In the genomic region with DNA sequence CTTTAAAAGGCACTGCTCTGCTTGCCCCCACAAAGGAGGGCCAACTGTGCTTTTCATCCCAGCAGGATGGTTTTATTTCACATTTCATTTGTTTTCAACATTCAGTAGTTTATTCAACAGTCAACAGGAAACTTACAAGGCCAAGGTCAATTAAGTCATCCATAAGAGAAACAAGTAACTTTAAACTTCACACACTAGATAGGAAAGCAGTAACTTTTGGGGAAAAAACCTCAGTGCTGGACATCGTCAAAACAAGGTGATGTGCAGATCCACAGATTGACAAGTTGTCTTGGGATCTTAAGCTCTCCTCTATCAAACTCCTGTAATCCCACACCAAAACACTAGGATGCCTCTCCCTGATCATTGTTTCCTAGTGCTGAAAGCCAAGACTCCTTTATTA, we compare ENCODE assay signal across 17 cellular contexts. TPM values are rescaled to one million over a fixed set of nuclear protein-coding genes. Genes with fewer than 3 reads are reported as not detected.
DNase-seq lines count a peak whose midpoint lies in the region; ATAC-seq and TF ChIP-seq lines count a peak whose summit lies in the region.
"Had no signal": no experiment of that assay in that cellular context is flagged by ENCODE, and none has a peak within 500 bp of the region (broad histone marks: within the 10 kb centered on the region; RNA-seq: fewer than 3 reads in every experiment).

No MANE protein-coding gene starts in this region.

- peak overlapping the region; percentile 23 for H3K27ac Mint-ChIP-seq in activated naive CD8-positive, alpha-beta T cell treated with anti-CD3 and anti-CD28 coated beads, Interleukin-2, amount 10 ng/mL, durations not matched to agents 7 days and 5 days
- no peak overlapping the region for H3K27ac Mint-ChIP-seq in activated naive CD8-positive, alpha-beta T cell treated with anti-CD3 and anti-CD28 coated beads, Interleukin-2, amount 50 U/mL, for 24 hours
- H3K27ac Mint-ChIP-seq: activated CD8-positive, alpha-beta T cell treated with anti-CD3 and anti-CD28 coated beads, Interleukin-2, amount 10 ng/mL, durations not matched to agents 7 days and 5 days; activated T-helper 2 cell treated with anti-CD3 and anti-CD28 coated beads, Interferon-gamma antibody, Interleukin-2, Interleukin-4, amounts not matched to agents 10 μg/mL and 5 μg/mL and 100 μg/mL, durations not matched to agents 14 hours and 24 hours and 36 hours had no signal

- H3K4me3 Mint-ChIP-seq in activated naive CD8-positive, alpha-beta T cell treated with anti-CD3 and anti-CD28 coated beads, Interleukin-2, amount 10 ng/mL, durations not matched to agents 7 days and 5 days, result no peak overlapping the region
- no peak overlapping the region for H3K4me3 Mint-ChIP-seq in activated naive CD8-positive, alpha-beta T cell treated with anti-CD3 and anti-CD28 coated beads, Interleukin-2, amount 50 U/mL, for 24 hours
- H3K4me3 Mint-ChIP-seq: activated CD8-positive, alpha-beta T cell treated with anti-CD3 and anti-CD28 coated beads, Interleukin-2, amount 10 ng/mL, durations not matched to agents 7 days and 5 days; CD8-positive, alpha-beta memory T cell; natural killer cell had no signal

- no peak for ATAC-seq in activated naive CD8-positive, alpha-beta T cell treated with anti-CD3 and anti-CD28 coated beads, Interleukin-2, amount 10 ng/mL, durations not matched to agents 7 days and 5 days (ENCODE audit: low read depth)
- ATAC-seq in activated naive CD8-positive, alpha-beta T cell treated with anti-CD3 and anti-CD28 coated beads, Interleukin-2, amount 50 U/mL, for 24 hours, result no peak
- no peak for ATAC-seq in right lobe of liver
- ATAC-seq: activated CD8-positive, alpha-beta T cell treated with anti-CD3 and anti-CD28 coated beads, Interleukin-2, amount 10 ng/mL, durations not matched to agents 7 days and 5 days; natural killer cell had no signal

- H3K79me2 ChIP-seq in osteoblast (ENCODE audit: insufficient read depth, low read length) (peaks cover 23% of the 10 kb centered on the region), trophoblast cell (ENCODE audit: control insufficient read depth, insufficient read depth, low read length, poor library complexity) (no peaks in the 10 kb centered on the region)

- H2BK5ac ChIP-seq in trophoblast cell (ENCODE audit: low read depth, low read length, poor library complexity), result no peak overlapping the region

- H3K23ac ChIP-seq in trophoblast cell (ENCODE audit: low read length), result no peak overlapping the region

- H2AFZ ChIP-seq in osteoblast (ENCODE audit: low read length) (no peak overlapping the region), trophoblast cell (ENCODE audit: insufficient read depth, low read length, poor library complexity) (no peak overlapping the region)

- H2BK120ac ChIP-seq in trophoblast cell (ENCODE audit: insufficient read depth, low read length, poor library complexity), result no peak overlapping the region

- peak overlapping the region; percentile 36 to 85 (median 75) for H3K27ac ChIP-seq in right lobe of liver
- no peak overlapping the region for H3K27ac ChIP-seq in osteoblast (ENCODE audit: low read depth, low read length)
- H3K27ac ChIP-seq in trophoblast cell (ENCODE audit: low read depth, low read length), result no peak overlapping the region

- H3K9me3 Mint-ChIP-seq in activated naive CD8-positive, alpha-beta T cell treated with anti-CD3 and anti-CD28 coated beads, Interleukin-2, amount 10 ng/mL, durations not matched to agents 7 days and 5 days, result no peaks in the 10 kb centered on the region
- H3K9me3 Mint-ChIP-seq in activated naive CD8-positive, alpha-beta T cell treated with anti-CD3 and anti-CD28 coated beads, Interleukin-2, amount 50 U/mL, for 24 hours, result no peaks in the 10 kb centered on the region
- H3K9me3 Mint-ChIP-seq: activated T-helper 2 cell treated with anti-CD3 and anti-CD28 coated beads, Interferon-gamma antibody, Interleukin-2, Interleukin-4, amounts not matched to agents 10 μg/mL and 5 μg/mL and 100 μg/mL, durations not matched to agents 14 hours and 24 hours and 36 hours; CD8-positive, alpha-beta memory T cell; natural killer cell had no signal

- H3K27me3 ChIP-seq in adipocyte (replicated peaks; ENCODE audit: control insufficient read depth, insufficient read depth, low read length) (no peaks in the 10 kb centered on the region), right lobe of liver (no peaks in the 10 kb centered on the region), osteoblast (ENCODE audit: insufficient read depth, low read length) (no peaks in the 10 kb centered on the region), trophoblast cell (ENCODE audit: insufficient read depth, low read length) (no peaks in the 10 kb centered on the region)
- H3K27me3 ChIP-seq: esophagus muscularis mucosa had no signal

- TF ChIP-seq POLR2A in right lobe of liver (IDR thresholded peaks at IDR 0.05), result no peak

- H3K27me3 Mint-ChIP-seq in activated naive CD8-positive, alpha-beta T cell treated with anti-CD3 and anti-CD28 coated beads, Interleukin-2, amount 10 ng/mL, durations not matched to agents 7 days and 5 days, result no peaks in the 10 kb centered on the region
- H3K27me3 Mint-ChIP-seq in activated naive CD8-positive, alpha-beta T cell treated with anti-CD3 and anti-CD28 coated beads, Interleukin-2, amount 50 U/mL, for 24 hours, result no peaks in the 10 kb centered on the region
- H3K27me3 Mint-ChIP-seq: CD8-positive, alpha-beta memory T cell had no signal

- H4K20me1 ChIP-seq in osteoblast (ENCODE audit: insufficient read depth, low read length), result no peaks in the 10 kb centered on the region

- H3K14ac ChIP-seq in trophoblast cell (ENCODE audit: low read length), result no peak overlapping the region

- no peak overlapping the region for H4K12ac ChIP-seq in trophoblast cell (ENCODE audit: low read depth, low read length)

- H3K9ac ChIP-seq in adipocyte (ENCODE audit: low read length) (peak overlapping the region; percentile 6), trophoblast cell (ENCODE audit: low read length) (no peak overlapping the region)

- WGBS in right lobe of liver (ENCODE audit: insufficient coverage, low coverage, low lambda C conversion rate, missing lambda C conversion rate), result 45% methylated on average over 1 of the region's 1 CpG
- WGBS in trophoblast cell (ENCODE audit: extremely low coverage, insufficient coverage, insufficient read length), result no CpG with 5 or more reads among the region's 1 CpG

- H4K8ac ChIP-seq in trophoblast cell (ENCODE audit: low read depth, low read length), result no peak overlapping the region

- DNase-seq in activated naive CD8-positive, alpha-beta T cell treated with anti-CD3 and anti-CD28 coated beads, Interleukin-2, amount 10 ng/mL, durations not matched to agents 7 days and 5 days, result no peak
- DNase-seq in activated naive CD8-positive, alpha-beta T cell treated with anti-CD3 and anti-CD28 coated beads, Interleukin-2, amount 50 U/mL, for 24 hours, result no peak
- no peak for DNase-seq in adipocyte (ENCODE audit: low read depth)
- no peak for DNase-seq in right lobe of liver
- DNase-seq in osteoblast (ENCODE audit: insufficient read length, low spot score, missing footprints), result no peak
- DNase-seq in activated naive CD4-positive, alpha-beta T cell (lab: John Stamatoyannopoulos, UW), result no peak
- no peak for DNase-seq in trophoblast cell
- no peak for DNase-seq in NCI-H2196 treated with DMSO at 0.1 percent for 48 hours (lab: John Stamatoyannopoulos, UW; ENCODE audit: unreplicated experiment)
- DNase-seq: activated CD8-positive, alpha-beta T cell treated with anti-CD3 and anti-CD28 coated beads, Interleukin-2, amount 10 ng/mL, durations not matched to agents 7 days and 5 days; CD8-positive, alpha-beta memory T cell; central memory CD4-positive, alpha-beta T cell; natural killer cell; NCI-H69; stimulated activated CD8-positive, alpha-beta memory T cell treated with anti-CD3 and anti-CD28 coated beads, Interleukin-4, amount 100 ng/mL, for 48 hours; T-helper 2 cell had no signal

- H3K4me2 ChIP-seq in osteoblast (ENCODE audit: insufficient read depth, low read length) (no peak overlapping the region), trophoblast cell (ENCODE audit: low read length) (no peak overlapping the region)

- H3K79me1 ChIP-seq in trophoblast cell (ENCODE audit: low read length), result no peaks in the 10 kb centered on the region

- H3K18ac ChIP-seq in trophoblast cell (ENCODE audit: low read length), result no peak overlapping the region

- TF ChIP-seq CTCF in right lobe of liver (IDR thresholded peaks at IDR 0.05) (no peak), osteoblast (IDR thresholded peaks at IDR 0.05; ENCODE audit: extremely low read depth, low read depth, low read length) (no peak)

- H3K4me1 Mint-ChIP-seq in activated naive CD8-positive, alpha-beta T cell treated with anti-CD3 and anti-CD28 coated beads, Interleukin-2, amount 10 ng/mL, durations not matched to agents 7 days and 5 days, result peaks cover 1% of the 10 kb centered on the region
- H3K4me1 Mint-ChIP-seq in activated naive CD8-positive, alpha-beta T cell treated with anti-CD3 and anti-CD28 coated beads, Interleukin-2, amount 50 U/mL, for 24 hours, result no peaks in the 10 kb centered on the region
- H3K4me1 Mint-ChIP-seq: CD8-positive, alpha-beta memory T cell; natural killer cell had no signal

- no peaks in the 10 kb centered on the region for H3K9me3 ChIP-seq in adipocyte (ENCODE audit: control insufficient read depth, low read length)
- H3K9me3 ChIP-seq in right lobe of liver, result no peaks in the 10 kb centered on the region
- no peaks in the 10 kb centered on the region for H3K9me3 ChIP-seq in osteoblast (ENCODE audit: low read depth, low read length)
- no peaks in the 10 kb centered on the region for H3K9me3 ChIP-seq in trophoblast cell (ENCODE audit: insufficient read depth, low read depth, low read length)
- H3K9me3 ChIP-seq: esophagus muscularis mucosa had no signal

- no peak overlapping the region for H4K91ac ChIP-seq in trophoblast cell (ENCODE audit: low read depth, low read length)

- no peak overlapping the region for H3K4ac ChIP-seq in trophoblast cell (ENCODE audit: low read depth, low read length)

- POLR2A ChIA-PET in activated naive CD8-positive, alpha-beta T cell treated with anti-CD3 and anti-CD28 coated beads, Interleukin-2, amount 10 ng/mL, durations not matched to agents 7 days and 5 days (lab: Charles Lee), result interaction anchor here (2.7 kb wide), 1 partner anchor 18 kb away, joined by 8 read pairs; the partner anchor contains the start of gene NFE2L1

- no peak overlapping the region for H2BK12ac ChIP-seq in trophoblast cell (ENCODE audit: low read length)

- H3K36me3 ChIP-seq in adipocyte (ENCODE audit: control insufficient read depth, insufficient read depth, low read length, severe bottlenecking), result peaks cover 46% of the 10 kb centered on the region
- H3K36me3 ChIP-seq in right lobe of liver, result peaks cover 5 to 21% (median 10%) of the 10 kb centered on the region in 4 donors
- peaks cover 50% of the 10 kb centered on the region for H3K36me3 ChIP-seq in osteoblast (ENCODE audit: insufficient read depth, low read length)
- H3K36me3 ChIP-seq in trophoblast cell (ENCODE audit: control insufficient read depth in 1 of 2, insufficient read depth in 2 of 2, low read length in 2 of 2), result peaks cover 25 to 38% of the 10 kb centered on the region in 2 experiments

- H3K4me3 ChIP-seq in adipocyte (ENCODE audit: low read length) (no peak overlapping the region), right lobe of liver (no peak overlapping the region), osteoblast (ENCODE audit: insufficient read depth, low read length) (no peak overlapping the region), trophoblast cell (ENCODE audit: low read depth, low read length) (no peak overlapping the region)
- H3K4me3 ChIP-seq: esophagus muscularis mucosa had no signal

- intact Hi-C loops in right lobe of liver (cut with DNase I), result no loop called here

- peaks cover 7% of the 10 kb centered on the region for H3K36me3 Mint-ChIP-seq in activated naive CD8-positive, alpha-beta T cell treated with anti-CD3 and anti-CD28 coated beads, Interleukin-2, amount 10 ng/mL, durations not matched to agents 7 days and 5 days
- peaks cover 39% of the 10 kb centered on the region for H3K36me3 Mint-ChIP-seq in activated naive CD8-positive, alpha-beta T cell treated with anti-CD3 and anti-CD28 coated beads, Interleukin-2, amount 50 U/mL, for 24 hours (ENCODE audit: low read depth)
- H3K36me3 Mint-ChIP-seq: natural killer cell had no signal

- peaks cover 80% of the 10 kb centered on the region for H3K4me1 ChIP-seq in adipocyte (ENCODE audit: control insufficient read depth, insufficient read depth, low read length)
- H3K4me1 ChIP-seq in right lobe of liver, result peaks cover 0 to 67% (median 31%) of the 10 kb centered on the region in 4 donors
- peaks cover 24% of the 10 kb centered on the region for H3K4me1 ChIP-seq in osteoblast (ENCODE audit: insufficient read depth, low read length)
- no peaks in the 10 kb centered on the region for H3K4me1 ChIP-seq in trophoblast cell (ENCODE audit: control insufficient read depth in 1 of 2, insufficient read depth in 2 of 2, low read length in 2 of 2)

- H2AK5ac ChIP-seq in trophoblast cell (ENCODE audit: low read length), result no peak overlapping the region

RNA-seq across cellular contexts. Expression of gene NFE2L1, which starts 18.5 kb away (rescaled TPM):
- total RNA-seq in activated naive CD8-positive, alpha-beta T cell treated with anti-CD3 and anti-CD28 coated beads, Interleukin-2, amount 10 ng/mL, durations not matched to agents 7 days and 5 days, result 10 to 100 TPM; 62.2 to 63.1 TPM
- total RNA-seq in right lobe of liver (100 to 1,000 TPM in 4 of 6 experiments, 10 to 100 TPM in 2; 63.1 to 156 (median 117) TPM), osteoblast (144 and 165 TPM in 2 replicates)
- 87.8 and 92.2 TPM in 2 replicates for polyA plus RNA-seq in trophoblast cell (2013)

RNA-seq across cellular contexts. Expression of gene COPZ2, which starts 29.1 kb away (rescaled TPM):
- total RNA-seq in activated naive CD8-positive, alpha-beta T cell treated with anti-CD3 and anti-CD28 coated beads, Interleukin-2, amount 10 ng/mL, durations not matched to agents 7 days and 5 days, result 1 to 10 TPM; 6.1 to 8.8 TPM
- total RNA-seq in right lobe of liver (10 to 100 TPM; 18.9 to 26.6 (median 23.8) TPM), osteoblast (117 and 121 TPM in 2 replicates)
- 1.8 and 2.3 TPM in 2 replicates for polyA plus RNA-seq in trophoblast cell (2013)

RNA-seq across cellular contexts. Expression of gene CBX1, which starts 34.6 kb away (rescaled TPM):
- 10 to 100 TPM; 55.1 to 56.0 TPM for total RNA-seq in activated naive CD8-positive, alpha-beta T cell treated with anti-CD3 and anti-CD28 coated beads, Interleukin-2, amount 10 ng/mL, durations not matched to agents 7 days and 5 days
- total RNA-seq in right lobe of liver, result 10 to 100 TPM in 2 of 6 experiments, 1 to 10 TPM in 4; 7.0 to 10.5 (median 9.9) TPM
- total RNA-seq in osteoblast, result 29.5 and 30.0 TPM in 2 replicates
- 82.8 and 87.6 TPM in 2 replicates for polyA plus RNA-seq in trophoblast cell (2013)

RNA-seq across cellular contexts. Expression of gene SNX11, which starts 40.9 kb away (rescaled TPM):
- total RNA-seq in activated naive CD8-positive, alpha-beta T cell treated with anti-CD3 and anti-CD28 coated beads, Interleukin-2, amount 10 ng/mL, durations not matched to agents 7 days and 5 days, result 10 to 100 TPM; 31.3 to 36.8 TPM
- total RNA-seq in right lobe of liver (10 to 100 TPM in 3 of 6 experiments, 1 to 10 TPM in 3; 7.2 to 11.7 (median 9.2) TPM), osteoblast (13.6 and 20.6 TPM in 2 replicates)
- polyA plus RNA-seq in trophoblast cell (2013), result 8.8 and 9.5 TPM in 2 replicates

Comparison
In these comparisons a context has a peak if more than half of its experiments do, and no peak if none do; other contexts are left out.
1. H3K27ac ChIP-seq: peak in right lobe of liver (3 of 3); none in osteoblast (single experiment) and trophoblast cell (single experiment).